In the genomic region with DNA sequence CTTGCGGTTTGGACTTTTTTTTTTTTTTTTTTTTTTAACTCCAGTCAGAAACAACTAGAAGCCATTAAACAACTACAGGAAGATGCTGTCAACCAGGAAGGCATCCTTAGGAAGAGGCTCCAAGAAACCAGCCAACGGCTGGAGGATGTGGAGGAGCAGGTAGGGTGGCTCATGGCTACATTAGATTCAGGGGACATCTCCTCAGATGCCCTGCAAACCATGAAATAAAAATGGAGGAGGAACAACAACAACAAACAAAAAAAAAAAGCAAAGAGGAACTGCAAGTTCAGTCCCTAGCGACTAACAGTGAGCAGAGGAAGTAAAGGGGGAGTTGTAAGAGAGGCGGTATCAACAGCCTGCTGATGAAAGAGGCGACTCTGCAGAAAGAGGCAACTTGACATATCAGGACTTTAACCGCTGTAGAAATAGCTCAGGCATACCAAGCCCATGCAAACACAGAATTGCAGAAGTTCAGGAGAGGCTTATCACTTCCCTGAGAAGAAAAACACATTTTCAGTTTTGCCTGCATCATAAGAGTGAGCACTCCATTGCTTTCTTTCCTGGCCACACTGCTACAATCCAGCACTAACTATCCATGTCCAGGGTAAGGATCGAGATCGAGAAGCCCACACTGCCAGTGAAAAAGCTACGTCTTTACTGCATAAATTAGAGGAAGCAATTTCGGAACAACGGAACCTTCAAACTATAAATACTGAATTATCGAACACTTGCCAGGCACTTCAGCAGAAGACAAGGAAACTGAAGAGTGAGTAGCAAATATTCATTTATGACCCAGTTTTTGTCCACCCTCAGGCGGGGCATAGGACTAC, we compare ENCODE assay signal across 8 cellular contexts.
A peak's percentile ranks its signal among the peaks of the same experiment; 100 is the strongest.
DNase-seq lines count a peak whose midpoint lies in the region; ATAC-seq and TF ChIP-seq lines count a peak whose summit lies in the region.

No MANE protein-coding gene starts in this region.

- H3K36me3 Mint-ChIP-seq in mesothelial cell of epicardium = peaks cover 3% of the 10 kb centered on the region

- H3K9me3 Mint-ChIP-seq in mesothelial cell of epicardium = peaks cover 12% of the 10 kb centered on the region

- H3K4me3 ChIP-seq in fibroblast of the aortic adventitia (ENCODE audit: low read depth, low read length) = peak overlapping the region; percentile 39

- DNase-seq in GF-D8 (lab: John Stamatoyannopoulos, UW) (peak; percentile 87), KG1 (lab: John Stamatoyannopoulos, UW) (peak; percentile 74), fibroblast of the aortic adventitia (ENCODE audit: low read depth) (peak; percentile 31), NCI-H2029 (lab: John Stamatoyannopoulos, UW) (no peak), mesothelial cell of epicardium (ENCODE audit: low spot score in 2 of 2, unreplicated experiment in 2 of 2) (no peak)
- peak; percentile 24 for DNase-seq in activated CD8-positive, alpha-beta memory T cell treated with anti-CD3 and anti-CD28 coated beads, Interleukin-2, amount 50 U/mL, for 1 hour (ENCODE audit: extremely low read depth)
- DNase-seq in stimulated activated CD4-positive, alpha-beta T cell treated with anti-CD3 and anti-CD28 coated beads, Interleukin-1b, Interleukin-23, amount 100 ng/mL, for 24 hours (ENCODE audit: low read depth in 4 of 4, low spot score in 1 of 4) = peak in 3 of 4 experiments; percentile 4 to 9 (median 7)

- no peaks in the 10 kb centered on the region for H3K27me3 Mint-ChIP-seq in mesothelial cell of epicardium (ENCODE audit: low read depth)

- H3K4me1 Mint-ChIP-seq in mesothelial cell of epicardium = peaks cover 11% of the 10 kb centered on the region

- TF ChIP-seq CTCF in fibroblast of the aortic adventitia (IDR thresholded peaks at IDR 0.05; ENCODE audit: insufficient read depth, low read length) (peak; percentile 20), mesothelial cell of epicardium (IDR thresholded peaks at IDR 0.05; ENCODE audit: unreplicated experiment) (no peak)

- peak; percentile 73 for ATAC-seq in GM21526 (IDR thresholded peaks at IDR 0.05; ENCODE audit: low FRiP score, unreplicated experiment)

- no peak overlapping the region for H3K4me3 Mint-ChIP-seq in mesothelial cell of epicardium

- H3K27ac Mint-ChIP-seq in mesothelial cell of epicardium = no peak overlapping the region

Comparison
In these comparisons a context has a peak if more than half of its experiments do, and no peak if none do; other contexts are left out.
1. DNase-seq: peak in GF-D8 (single experiment), KG1 (single experiment), activated CD8-positive, alpha-beta memory T cell treated with anti-CD3 and anti-CD28 coated beads, Interleukin-2, amount 50 U/mL, for 1 hour (single experiment), fibroblast of the aortic adventitia (single experiment) and stimulated activated CD4-positive, alpha-beta T cell treated with anti-CD3 and anti-CD28 coated beads, Interleukin-1b, Interleukin-23, amount 100 ng/mL, for 24 hours (3 of 4); none in NCI-H2029 (single experiment) and mesothelial cell of epicardium (0 of 2).